ENCODE assay signal across 8 cellular contexts in genomic region chr3:45226206-45226915, GRCh38. TPM values are rescaled to one million over a fixed set of nuclear protein-coding genes. Genes with fewer than 3 reads are reported as not detected.
DNase-seq lines count a peak whose midpoint lies in the region; ATAC-seq and TF ChIP-seq lines count a peak whose summit lies in the region.

TMEM158 (minus strand) TSS chr3:45226287; CDS start chr3:45226027, 260 bp downstream.

- TF ChIP-seq EP300 in gastroesophageal sphincter (IDR thresholded peaks at IDR 0.05) (no peak), stomach (IDR thresholded peaks at IDR 0.05) (no peak)

- peak; percentile 21 to 54 for DNase-seq in SHP77 (lab: John Stamatoyannopoulos, UW)
- DNase-seq in SHP77 treated with DMSO at 0.1 percent for 48 hours (lab: John Stamatoyannopoulos, UW) = no peak
- peak; percentile 85 for DNase-seq in RPMI8226
- DNase-seq in activated gamma-delta T cell treated with Interleukin-2 at 50 U/mL for 16 hours = peak; percentile 37
- peak; percentile 81 for DNase-seq in stomach

- no peaks in the 10 kb centered on the region for H3K9me3 ChIP-seq in gastroesophageal sphincter
- no peaks in the 10 kb centered on the region for H3K9me3 ChIP-seq in neuron (ENCODE audit: low read length)
- H3K9me3 ChIP-seq in stomach = no peaks in the 10 kb centered on the region

- no peak for TF ChIP-seq CTCF in gastroesophageal sphincter (IDR thresholded peaks at IDR 0.05)
- TF ChIP-seq CTCF in stomach (IDR thresholded peaks at IDR 0.05) = no peak

- H3K27me3 ChIP-seq in gastroesophageal sphincter (peaks cover 50% of the 10 kb centered on the region), neuron (ENCODE audit: insufficient read depth, low read length) (no peaks in the 10 kb centered on the region), stomach (peaks cover 0 to 81% (median 18%) of the 10 kb centered on the region in 3 donors)

- peak within 1 kb of the TSS; percentile 45 to 67 for H3K4me3 ChIP-seq in gastroesophageal sphincter
- peak within 1 kb of the TSS; percentile 68 for H3K4me3 ChIP-seq in neuron (ENCODE audit: low read length)
- H3K4me3 ChIP-seq in stomach = peak within 1 kb of the TSS; percentile 52 to 82 (median 58)

- H2AFZ ChIP-seq in neuron (ENCODE audit: low read depth, low read length) = peak within 1 kb of the TSS; percentile 89

- WGBS in gastroesophageal sphincter (ENCODE audit: low coverage in 1 of 2), 2 donors = 10 to 17% methylated on average over 2 to 7 of the region's 63 CpGs
- WGBS in stomach, 5 donors = 2 to 14% (median 4%) methylated on average over 13 to 63 of the region's 63 CpGs

- peak within 1 kb of the TSS in 3 of 4 donors; percentile 48 to 59 (median 51) for H3K27ac ChIP-seq in gastroesophageal sphincter
- H3K27ac ChIP-seq in stomach = peak within 1 kb of the TSS in 3 of 5 donors; percentile 26 to 59 (median 51)

- H3K4me1 ChIP-seq in gastroesophageal sphincter = peaks cover 0 to 25% (median 3%) of the 10 kb centered on the region in 3 donors
- peaks cover 24% of the 10 kb centered on the region for H3K4me1 ChIP-seq in neuron (ENCODE audit: insufficient read depth, low read length)
- peaks cover 13 to 23% (median 18%) of the 10 kb centered on the region in 4 donors for H3K4me1 ChIP-seq in stomach

- TF ChIP-seq POLR2A in gastroesophageal sphincter (IDR thresholded peaks at IDR 0.05) = peak in 1 of 2 donors; percentile 13
- no peak for TF ChIP-seq POLR2A in stomach (IDR thresholded peaks at IDR 0.05)

- intact Hi-C loops in stomach (cut with DNase I; ENCODE audit: low total_unique reads) = no loop called here

- ATAC-seq in HG03139 (IDR thresholded peaks at IDR 0.05; ENCODE audit: unreplicated experiment) = peak; percentile 55
- peak; percentile 91 for ATAC-seq in gastroesophageal sphincter

- H3K36me3 ChIP-seq in gastroesophageal sphincter (no peaks in the 10 kb centered on the region), neuron (ENCODE audit: insufficient read depth, low read length) (no peaks in the 10 kb centered on the region), stomach (no peaks in the 10 kb centered on the region)

RNA-seq across cellular contexts. Expression of gene TMEM158, which starts in this region (rescaled TPM):
- total RNA-seq in gastroesophageal sphincter (1 to 10 TPM; 3.1 to 8.5 (median 5.3) TPM), stomach (1 to 10 TPM in 2 of 5 donors, under 1 TPM in 1, not detected in 2; 0.89 to 2.9 (median 1.1) TPM)
- polyA plus RNA-seq in stomach = 1 to 10 TPM in 2 of 3 donors, under 1 TPM in 1; 0.46 to 5.5 (median 4.9) TPM
